26 cellular contexts compared by ENCODE assay signal in genomic region chr22:39475337-39475736, GRCh38. TPM values are rescaled to one million over a fixed set of nuclear protein-coding genes. Genes with fewer than 3 reads are reported as not detected.
DNase-seq lines count a peak whose midpoint lies in the region; ATAC-seq, FAIRE-seq and TF ChIP-seq lines count a peak whose summit lies in the region.
"Had no signal": no experiment of that assay in that cellular context is flagged by ENCODE, and none has a peak within 500 bp of the region (broad histone marks: within the 10 kb centered on the region; RNA-seq: fewer than 3 reads in every experiment).

No MANE protein-coding gene starts in this region.

- H2AFZ ChIP-seq in IMR-90 (replicated peaks; ENCODE audit: low read length, poor library complexity) (no peak overlapping the region), parathyroid adenoma (no peak overlapping the region)

- no peaks in the 10 kb centered on the region for H3K79me2 ChIP-seq in parathyroid adenoma

- TF ChIP-seq CTCF in BE2C (IDR thresholded peaks at IDR 0.05; ENCODE audit: low read depth, low read length): no peak
- TF ChIP-seq CTCF in IMR-90 (conservative IDR thresholded peaks at IDR 0.05; ENCODE audit: low read depth, low read length): no peak
- TF ChIP-seq CTCF in glutamatergic neuron (IDR thresholded peaks at IDR 0.05; ENCODE audit: partially characterized antibody, unreplicated experiment): no peak
- TF ChIP-seq CTCF in parathyroid adenoma (IDR thresholded peaks at IDR 0.05): no peak
- TF ChIP-seq CTCF in D721Med (IDR thresholded peaks at IDR 0.05; ENCODE audit: insufficient read depth, missing control alignments): no peak

- H4K5ac ChIP-seq in IMR-90 (ENCODE audit: low read depth, low read length): 0 out of 2 replicates have a peak overlapping the region, but pooled peaks have one; percentile 13

- H2BK20ac ChIP-seq in IMR-90 (ENCODE audit: low read depth, low read length): no peak overlapping the region

- FAIRE-seq in D721Med (lab: Jason Lieb, UNC): no peak
- FAIRE-seq: endothelial cell of umbilical vein, GM12892, urothelium cell line had no signal

- no peak for ATAC-seq in IMR-90 (ENCODE audit: low read depth)
- no peak for ATAC-seq in stimulated activated naive CD8-positive, alpha-beta T cell treated with anti-CD3 and anti-CD28 coated beads, Interleukin-15, Interleukin-2, amounts not matched to agents 100 U/mL and 50 U/mL, for 24 hours
- no peak for ATAC-seq in activated T-cell treated with anti-CD3 and anti-CD28 coated beads, Interleukin-2, amount 50 U/mL, for 4 hours
- ATAC-seq: PC-3, right cardiac atrium had no signal

- peak overlapping the region; percentile 21 for H3K4me3 Mint-ChIP-seq in glutamatergic neuron (ENCODE audit: unreplicated experiment)
- no peak overlapping the region for H3K4me3 Mint-ChIP-seq in activated T-cell treated with anti-CD3 and anti-CD28 coated beads, Interleukin-2, amount 50 U/mL, for 4 hours
- H3K4me3 Mint-ChIP-seq: CD14-positive monocyte, IgD-negative memory B cell had no signal

- H3K36me3 ChIP-seq in BE2C (no peaks in the 10 kb centered on the region), IMR-90 (ENCODE audit: control insufficient read depth, insufficient read depth, low read length) (no peaks in the 10 kb centered on the region), parathyroid adenoma (ENCODE audit: control insufficient read depth, insufficient read depth, low read length) (no peaks in the 10 kb centered on the region)

- no peak for TF ChIP-seq POLR2A in IMR-90 (IDR thresholded peaks at IDR 0.05; ENCODE audit: low read depth, low read length)

- no peak for TF ChIP-seq RAD21 in IMR-90 (IDR thresholded peaks at IDR 0.05; ENCODE audit: low read length)

- H2AK9ac ChIP-seq in IMR-90 (replicated peaks; ENCODE audit: low read depth, low read length, poor library complexity): peak overlapping the region; percentile 17

- no peak overlapping the region for H3K23ac ChIP-seq in IMR-90 (ENCODE audit: low read depth, low read length)

- peak overlapping the region; percentile 29 for H3K4ac ChIP-seq in IMR-90 (ENCODE audit: low read depth, low read length)

- no TSS peak for BruUV-seq in IMR-90 (replicated peaks; lab: Mats Ljungman, UMichigan)

- DNase-seq in BE2C (peak; percentile 44), IMR-90 (no peak), glutamatergic neuron (no peak), D721Med (ENCODE audit: insufficient read length, low spot score) (no peak)
- DNase-seq in stimulated activated CD4-positive, alpha-beta T cell treated with anti-CD3 and anti-CD28 coated beads, Interleukin-15, amount 100 ng/mL, for 24 hours: no peak
- no peak for DNase-seq in stimulated activated naive CD8-positive, alpha-beta T cell treated with anti-CD3 and anti-CD28 coated beads, Interleukin-15, Interleukin-2, amounts not matched to agents 100 U/mL and 50 U/mL, for 24 hours
- DNase-seq in activated T-cell treated with anti-CD3 and anti-CD28 coated beads, Interleukin-2, amount 50 U/mL, for 4 hours: no peak
- DNase-seq: ACHN; activated naive CD4-positive, alpha-beta T cell treated with anti-CD3 and anti-CD28 coated beads, Interleukin-2, amount 50 U/mL, for 16 hours; activated T-cell treated with anti-CD3 and anti-CD28 coated beads, Interleukin-2, amount 50 U/mL, for 48 hours; DMS53; HCEC 1CT; MM.1S; NCI-H1436 treated with DMSO at 0.1 percent for 48 hours; NCI-H2227 treated with DMSO at 0.1 percent for 48 hours; PC-3; stimulated activated naive CD4-positive, alpha-beta T cell treated with Interleukin-2 at 50 U/mL for 16 hours had no signal

- peaks cover 2% of the 10 kb centered on the region for H3K27me3 Mint-ChIP-seq in glutamatergic neuron (ENCODE audit: unreplicated experiment)
- H3K27me3 Mint-ChIP-seq in activated T-cell treated with anti-CD3 and anti-CD28 coated beads, Interleukin-2, amount 50 U/mL, for 4 hours (ENCODE audit: low read depth): no peaks in the 10 kb centered on the region
- H3K27me3 Mint-ChIP-seq: IgD-negative memory B cell had no signal

- no peaks in the 10 kb centered on the region for H4K20me1 ChIP-seq in IMR-90 (ENCODE audit: insufficient read depth, low read length)

- intact Hi-C loops in IMR-90 (cut with micrococcal nuclease): no loop called here

- H3K4me2 ChIP-seq in IMR-90 (ENCODE audit: low read depth, low read length) (no peak overlapping the region), parathyroid adenoma (ENCODE audit: low read length) (no peak overlapping the region)

- H2BK5ac ChIP-seq in IMR-90 (ENCODE audit: low read depth, low read length, poor library complexity, severe bottlenecking): no peak overlapping the region

- H2BK15ac ChIP-seq in IMR-90 (ENCODE audit: low read depth, low read length): no peak overlapping the region

- 53% methylated on average over 3 of the region's 9 CpGs; no CpG with 5 or more reads in 1 of the 2 experiments for WGBS in IMR-90 (ENCODE audit: extremely low coverage in 2 of 2, insufficient read length in 1 of 2), 2 experiments

- H3K4me1 ChIP-seq in BE2C (peaks cover 33% of the 10 kb centered on the region), IMR-90 (ENCODE audit: control insufficient read depth, insufficient read depth, low read length) (peaks cover 38% of the 10 kb centered on the region), parathyroid adenoma (no peaks in the 10 kb centered on the region)

- dilution Hi-C loops in IMR-90 (cut with HindIII; ENCODE audit: low sequenced_read_pairs, unreplicated experiment): no loop called here

- no peak overlapping the region for H3K56ac ChIP-seq in IMR-90 (ENCODE audit: extremely low read depth, insufficient read depth, low read length)

- no peaks in the 10 kb centered on the region for H3K36me3 Mint-ChIP-seq in glutamatergic neuron (ENCODE audit: unreplicated experiment)
- no peaks in the 10 kb centered on the region for H3K36me3 Mint-ChIP-seq in activated T-cell treated with anti-CD3 and anti-CD28 coated beads, Interleukin-2, amount 50 U/mL, for 4 hours (ENCODE audit: insufficient read depth)
- H3K36me3 Mint-ChIP-seq: CD14-positive monocyte, IgD-negative memory B cell had no signal

- peak overlapping the region; percentile 25 for H4K91ac ChIP-seq in IMR-90 (ENCODE audit: insufficient read depth, low read depth, low read length)

- H4K8ac ChIP-seq in IMR-90 (ENCODE audit: low read depth in 2 of 2, low read length in 2 of 2): no peak overlapping the region; a peak in 2 of 4 replicates

- CTCF ChIA-PET in IMR-90 (lab: Yijun Ruan, JAX): interaction anchor here (0.5 kb wide), 1 partner anchor 16 kb away, joined by 3 read pairs; no protein-coding TSS in a partner anchor

- in situ Hi-C loops in IMR-90 (cut with MboI; ENCODE audit: low sequenced_read_pairs): no loop called here

- H3K9me3 Mint-ChIP-seq in glutamatergic neuron (ENCODE audit: unreplicated experiment): no peaks in the 10 kb centered on the region
- H3K9me3 Mint-ChIP-seq in activated T-cell treated with anti-CD3 and anti-CD28 coated beads, Interleukin-2, amount 50 U/mL, for 4 hours: no peaks in the 10 kb centered on the region
- H3K9me3 Mint-ChIP-seq: CD14-positive monocyte, IgD-negative memory B cell had no signal

- 0 out of 2 replicates have a peak overlapping the region, but pooled peaks have one; percentile 53 for H2BK120ac ChIP-seq in IMR-90 (ENCODE audit: low read depth, low read length)

- no peak overlapping the region for H3K4me3 ChIP-seq in BE2C (ENCODE audit: low read depth, low read length)
- no peak overlapping the region for H3K4me3 ChIP-seq in IMR-90 (ENCODE audit: insufficient read depth, low read depth, low read length)
- H3K4me3 ChIP-seq in parathyroid adenoma (ENCODE audit: low read depth, low read length): no peak overlapping the region
- H3K4me3 ChIP-seq: coronary artery had no signal

- H3K79me1 ChIP-seq in IMR-90 (ENCODE audit: low read depth in 1 of 2, low read length in 2 of 2): no peaks in the 10 kb centered on the region

- peaks cover 26% of the 10 kb centered on the region for H3K9me1 ChIP-seq in IMR-90 (ENCODE audit: insufficient read depth, low read length)

- H2AK5ac ChIP-seq in IMR-90 (ENCODE audit: low read depth, low read length): peak overlapping the region; percentile 39; the same call in 1 of the 2 replicates

- 0 out of 2 replicates have a peak overlapping the region, but pooled peaks have one; percentile 5 for H3K9ac ChIP-seq in IMR-90 (ENCODE audit: low read depth, low read length)
- H3K9ac ChIP-seq in parathyroid adenoma: no peak overlapping the region

- H3K18ac ChIP-seq in IMR-90 (ENCODE audit: low read depth, low read length): peak overlapping the region; percentile 30; the same call in 1 of the 2 replicates

- H3K14ac ChIP-seq in IMR-90 (replicated peaks; ENCODE audit: low read depth, low read length): peak overlapping the region; percentile 1; the same call in 1 of the 2 replicates

- H3K27ac Mint-ChIP-seq in glutamatergic neuron (ENCODE audit: unreplicated experiment): no peak overlapping the region
- H3K27ac Mint-ChIP-seq: CD14-positive monocyte had no signal

- H3K4me1 Mint-ChIP-seq in glutamatergic neuron (ENCODE audit: low read depth, unreplicated experiment): peaks cover 36% of the 10 kb centered on the region
- H3K4me1 Mint-ChIP-seq in activated T-cell treated with anti-CD3 and anti-CD28 coated beads, Interleukin-2, amount 50 U/mL, for 4 hours (ENCODE audit: low read depth): peaks cover 19% of the 10 kb centered on the region

- no peaks in the 10 kb centered on the region for H3K9me3 ChIP-seq in BE2C
- H3K9me3 ChIP-seq in IMR-90 (ENCODE audit: control insufficient read depth, insufficient read depth, low read length): no peaks in the 10 kb centered on the region
- no peaks in the 10 kb centered on the region for H3K9me3 ChIP-seq in parathyroid adenoma (ENCODE audit: control insufficient read depth, low read length)

- POLR2A ChIA-PET in IMR-90 (lab: Charles Lee; ENCODE audit: unreplicated experiment): interaction anchor here (0.6 to 1.3 kb wide), 3 partner anchors 26 to 1206 kb away, joined by 4 to 23 read pairs (median 11); partner anchors contain the start of gene MIEF1

- no peaks in the 10 kb centered on the region for H3K27me3 ChIP-seq in BE2C
- H3K27me3 ChIP-seq in IMR-90 (ENCODE audit: control insufficient read depth, insufficient read depth, low read length): peaks cover 5% of the 10 kb centered on the region; the same call in 1 of the 2 replicates
- no peaks in the 10 kb centered on the region for H3K27me3 ChIP-seq in parathyroid adenoma (ENCODE audit: control insufficient read depth, insufficient read depth, low read length)

- H3K27ac ChIP-seq in IMR-90 (ENCODE audit: insufficient read depth, low read length): peak overlapping the region; percentile 71; the same call in 1 of the 2 replicates
- peak overlapping the region; percentile 19 for H3K27ac ChIP-seq in parathyroid adenoma

RNA-seq across cellular contexts. Expression of gene MGAT3, which starts 18.5 kb away (rescaled TPM):
- polyA plus RNA-seq in BE2C (2012; ENCODE audit: insufficient read depth, insufficient read length, low read depth): 10.8 TPM
- total RNA-seq in IMR-90 (2012; rRNA removed): 0.28 and 0.36 TPM in 2 replicates
- polyA plus RNA-seq in IMR-90 (2012; rRNA removed): 1.1 TPM in 2 replicates
- polyA plus RNA-seq in IMR-90 (2012; cell fraction: cytosol; rRNA removed): 0.38 and 0.99 TPM in 2 replicates
- polyA plus RNA-seq in IMR-90 (2012; cell fraction: nucleus; rRNA removed; ENCODE audit: low replicate concordance): 1.0 and 1.5 TPM in 2 replicates
- 12.8 TPM for total RNA-seq in glutamatergic neuron (ENCODE audit: unreplicated experiment)
- total RNA-seq in activated T-cell treated with anti-CD3 and anti-CD28 coated beads, Interleukin-2, amount 50 U/mL, for 4 hours: under 1 TPM; 0.30 to 0.90 (median 0.40) TPM
- total RNA-seq: endothelial cell of umbilical vein, osteoblast, PC-3 had no signal
- polyA plus RNA-seq: CD14-positive monocyte, endothelial cell of umbilical vein had no signal

RNA-seq across cellular contexts. Expression of gene MIEF1, which starts 26.8 kb away (rescaled TPM):
- polyA plus RNA-seq in BE2C (2012; ENCODE audit: insufficient read depth, insufficient read length, low read depth): 117 TPM
- total RNA-seq in IMR-90 (2012; rRNA removed) (9.7 and 12.2 TPM in 2 replicates), glutamatergic neuron (ENCODE audit: unreplicated experiment) (40.0 TPM)
- 15.0 and 16.9 TPM in 2 replicates for polyA plus RNA-seq in IMR-90 (2012; rRNA removed)
- polyA plus RNA-seq in IMR-90 (2012; cell fraction: cytosol; rRNA removed): 9.7 and 13.5 TPM in 2 replicates
- polyA plus RNA-seq in IMR-90 (2012; cell fraction: nucleus; rRNA removed; ENCODE audit: low replicate concordance): 8.6 and 12.3 TPM in 2 replicates
- total RNA-seq in activated T-cell treated with anti-CD3 and anti-CD28 coated beads, Interleukin-2, amount 50 U/mL, for 4 hours: 10 to 100 TPM; 69.9 to 76.6 (median 70.7) TPM

RNA-seq across cellular contexts. Expression of gene ATF4, which starts 45.0 kb away (rescaled TPM):
- 1,602 TPM for polyA plus RNA-seq in BE2C (2012; ENCODE audit: insufficient read depth, insufficient read length, low read depth)
- total RNA-seq in IMR-90 (2012; rRNA removed) (136 and 148 TPM in 2 replicates), glutamatergic neuron (ENCODE audit: unreplicated experiment) (509 TPM)
- polyA plus RNA-seq in IMR-90 (2012; rRNA removed): 662 and 949 TPM in 2 replicates
- 533 and 881 TPM in 2 replicates for polyA plus RNA-seq in IMR-90 (2012; cell fraction: cytosol; rRNA removed)
- polyA plus RNA-seq in IMR-90 (2012; cell fraction: nucleus; rRNA removed; ENCODE audit: low replicate concordance): 1,013 and 1,510 TPM in 2 replicates
- total RNA-seq in activated T-cell treated with anti-CD3 and anti-CD28 coated beads, Interleukin-2, amount 50 U/mL, for 4 hours: 100 to 1,000 TPM; 611 to 673 (median 650) TPM

RNA-seq across cellular contexts. Expression of gene RPS19BP1, which starts 57.2 kb away (rescaled TPM):
- 624 TPM for polyA plus RNA-seq in BE2C (2012; ENCODE audit: insufficient read depth, insufficient read length, low read depth)
- total RNA-seq in IMR-90 (2012; rRNA removed) (33.0 and 33.6 TPM in 2 replicates), glutamatergic neuron (ENCODE audit: unreplicated experiment) (59.6 TPM)
- polyA plus RNA-seq in IMR-90 (2012; rRNA removed): 95.4 and 117 TPM in 2 replicates
- polyA plus RNA-seq in IMR-90 (2012; cell fraction: cytosol; rRNA removed): 117 and 206 TPM in 2 replicates
- polyA plus RNA-seq in IMR-90 (2012; cell fraction: nucleus; rRNA removed; ENCODE audit: low replicate concordance): 65.7 and 74.5 TPM in 2 replicates
- total RNA-seq in activated T-cell treated with anti-CD3 and anti-CD28 coated beads, Interleukin-2, amount 50 U/mL, for 4 hours: 100 to 1,000 TPM; 198 to 208 (median 201) TPM
